ENCODE assay signal across 9 cellular contexts in the genomic region with DNA sequence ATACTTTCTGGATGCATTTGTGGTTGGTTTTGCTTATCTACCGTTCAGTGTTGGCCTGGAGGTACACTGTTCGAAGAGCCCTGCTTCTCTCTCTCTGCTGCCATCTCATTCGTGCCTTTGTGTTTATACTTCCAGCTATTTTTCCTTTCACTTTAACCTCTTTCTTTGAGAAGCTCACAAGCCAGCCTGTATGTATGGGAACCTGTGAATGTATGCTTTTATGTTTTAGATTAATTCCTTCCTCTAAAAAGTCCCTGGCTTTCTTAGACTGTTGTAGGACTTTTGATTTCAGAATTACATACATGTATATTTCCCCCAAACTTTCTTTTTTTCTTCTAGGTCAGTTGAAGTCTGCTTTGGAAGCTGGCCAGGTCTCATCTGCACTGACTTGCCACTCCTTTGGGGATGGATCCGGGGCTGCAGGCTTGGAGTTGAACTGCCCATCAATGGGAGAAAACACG.
A peak's percentile ranks its signal among the peaks of the same experiment; 100 is the strongest.
DNase-seq lines count a peak whose midpoint lies in the region; ATAC-seq and TF ChIP-seq lines count a peak whose summit lies in the region.
"Had no signal": no experiment of that assay in that cellular context is flagged by ENCODE, and none has a peak within 500 bp of the region (broad histone marks: within the 10 kb centered on the region; RNA-seq: fewer than 3 reads in every experiment).

No MANE protein-coding gene starts in this region.

- peaks cover 0 to 6% (median 0%) of the 10 kb centered on the region in 6 donors for H3K4me1 ChIP-seq in spleen
- no peaks in the 10 kb centered on the region for H3K4me1 ChIP-seq in Karpas-422 (ENCODE audit: low read length)
- H3K4me1 ChIP-seq in PC-3 (ENCODE audit: insufficient read depth, low read length): peaks cover 17% of the 10 kb centered on the region
- H3K4me1 ChIP-seq: body of pancreas had no signal

- H3K27ac Mint-ChIP-seq in T-helper 17 cell: no peak overlapping the region

- H3K9me3 ChIP-seq in T-helper 17 cell (ENCODE audit: control insufficient read depth, low read length, poor library complexity, severe bottlenecking): no peaks in the 10 kb centered on the region
- H3K9me3 ChIP-seq in spleen: no peaks in the 10 kb centered on the region
- no peaks in the 10 kb centered on the region for H3K9me3 ChIP-seq in Karpas-422 (ENCODE audit: low read length)
- H3K9me3 ChIP-seq in PC-3 (ENCODE audit: low read length): no peaks in the 10 kb centered on the region
- H3K9me3 ChIP-seq: body of pancreas had no signal

- H3K4me2 ChIP-seq in Karpas-422 (ENCODE audit: low read depth, low read length, poor library complexity, severe bottlenecking): no peak overlapping the region
- H3K4me2 ChIP-seq in PC-3 (ENCODE audit: low read length): no peak overlapping the region

- H3K36me3 ChIP-seq in spleen (peaks cover 0 to 98% (median 10%) of the 10 kb centered on the region in 6 donors), Karpas-422 (ENCODE audit: insufficient read depth, low read length) (0 out of 2 replicates have a peak, but pooled peaks cover 4% of the 10 kb centered on the region), PC-3 (ENCODE audit: low read depth, low read length) (0 out of 2 replicates have a peak, but pooled peaks cover 3% of the 10 kb centered on the region)

- peaks cover 14% of the 10 kb centered on the region for H3K4me1 Mint-ChIP-seq in T-helper 17 cell

- no peaks in the 10 kb centered on the region for H3F3A ChIP-seq in PC-3 (ENCODE audit: low read length, unreplicated experiment)

- H3K9ac ChIP-seq in Karpas-422 (ENCODE audit: low read length) (no peak overlapping the region), PC-3 (ENCODE audit: low read length) (no peak overlapping the region)

- H3K79me2 ChIP-seq in Karpas-422 (ENCODE audit: low read length) (peaks cover 13% of the 10 kb centered on the region), PC-3 (ENCODE audit: low read length) (no peaks in the 10 kb centered on the region)

- no TSS peak for BruUV-seq in PC-3 (replicated peaks; lab: Mats Ljungman, UMichigan)

- no peaks in the 10 kb centered on the region for H3K27me3 Mint-ChIP-seq in T-helper 17 cell

- intact Hi-C loops in spleen (cut with DNase I; ENCODE audit: low total_unique reads): no loop called here
- intact Hi-C loops in PC-3 (cut with micrococcal nuclease): no loop called here

- H3K27me3 ChIP-seq in spleen (replicated peaks in 1 of 7) (no peaks in the 10 kb centered on the region), Karpas-422 (ENCODE audit: low read length) (no peaks in the 10 kb centered on the region), PC-3 (ENCODE audit: low read length) (no peaks in the 10 kb centered on the region)
- H3K27me3 ChIP-seq: body of pancreas had no signal

- TF ChIP-seq POLR2A in spleen (IDR thresholded peaks at IDR 0.05): no peak

- CTCF ChIA-PET in PC-3 (lab: Charles Lee): no interaction called here

- 57 to 81% (median 69%) methylated on average over 5 of the region's 5 CpGs for WGBS in spleen, 5 donors

- TF ChIP-seq CTCF in fibroblast of villous mesenchyme (IDR thresholded peaks at IDR 0.05; ENCODE audit: insufficient read depth, low read depth, low read length) (no peak), spleen (IDR thresholded peaks at IDR 0.05 in 8 of 11, conservative IDR thresholded peaks at IDR 0.05 in 3 of 11) (no peak), PC-3 (conservative IDR thresholded peaks at IDR 0.05; ENCODE audit: low read depth, low read length) (no peak)

- H3K36me3 Mint-ChIP-seq in T-helper 17 cell (ENCODE audit: low read depth): peaks cover 2% of the 10 kb centered on the region

- H3K27ac ChIP-seq in spleen (peak overlapping the region in 6 of 8 donors; percentile 20 to 54 (median 42)), Karpas-422 (ENCODE audit: low read length) (no peak overlapping the region), PC-3 (ENCODE audit: low read length) (no peak overlapping the region)
- H3K27ac ChIP-seq: body of pancreas had no signal

- POLR2A ChIA-PET in PC-3 (lab: Charles Lee; ENCODE audit: unreplicated experiment): no interaction called here

- no peaks in the 10 kb centered on the region for H4K20me1 ChIP-seq in Karpas-422 (ENCODE audit: insufficient read depth, low read depth, low read length)
- H4K20me1 ChIP-seq in PC-3 (ENCODE audit: low read length): no peaks in the 10 kb centered on the region

- H3K4me3 Mint-ChIP-seq in T-helper 17 cell: peak overlapping the region; percentile 36

- H3K9me2 ChIP-seq in Karpas-422 (replicated peaks; ENCODE audit: insufficient read depth, low read length) (no peaks in the 10 kb centered on the region), PC-3 (replicated peaks; ENCODE audit: low read length) (no peaks in the 10 kb centered on the region)

- H2AFZ ChIP-seq in Karpas-422 (ENCODE audit: low read length): no peak overlapping the region
- H2AFZ ChIP-seq in PC-3 (ENCODE audit: low read length): no peak overlapping the region

- DNase-seq in H4 (ENCODE audit: low spot score) (peak; percentile 74), T-helper 17 cell (no peak), fibroblast of villous mesenchyme (ENCODE audit: low read depth) (peak; percentile 65), spleen (no peak), Karpas-422 (no peak), DMS53 treated with DMSO at 0.1 percent for 48 hours (lab: John Stamatoyannopoulos, UW; ENCODE audit: unreplicated experiment) (no peak), NCI-H2227 (lab: John Stamatoyannopoulos, UW; ENCODE audit: unreplicated experiment) (no peak), PC-3 (no peak)

- peak overlapping the region; percentile 36 for H3K4me3 ChIP-seq in fibroblast of villous mesenchyme (ENCODE audit: low read depth, low read length)
- no peak overlapping the region for H3K4me3 ChIP-seq in spleen
- H3K4me3 ChIP-seq in Karpas-422 (ENCODE audit: low read length): no peak overlapping the region
- H3K4me3 ChIP-seq in PC-3 (ENCODE audit: low read length): no peak overlapping the region
- H3K4me3 ChIP-seq: body of pancreas had no signal

- no peak for ATAC-seq in T-helper 17 cell
- ATAC-seq in PC-3: no peak
- ATAC-seq: body of pancreas had no signal

Comparison
In these comparisons a context has a peak if more than half of its experiments do, and no peak if none do; other contexts are left out.
1. DNase-seq: peak in H4 (single experiment) and fibroblast of villous mesenchyme (single experiment); none in T-helper 17 cell (0 of 3), spleen (single experiment), Karpas-422 (single experiment), DMS53 treated with DMSO at 0.1 percent for 48 hours (single experiment), NCI-H2227 (single experiment) and PC-3 (single experiment).
2. H3K27ac ChIP-seq: peak in spleen (6 of 8); none in Karpas-422 (single experiment) and PC-3 (single experiment).